16 cellular contexts compared by ENCODE assay signal in genomic region chr13:98014766-98015165, GRCh38.
DNase-seq lines count a peak whose midpoint lies in the region; ATAC-seq and TF ChIP-seq lines count a peak whose summit lies in the region.
"Had no signal": no experiment of that assay in that cellular context is flagged by ENCODE, and none has a peak within 500 bp of the region (broad histone marks: within the 10 kb centered on the region; RNA-seq: fewer than 3 reads in every experiment).

No MANE protein-coding gene starts in this region.

- no peaks in the 10 kb centered on the region for H3K4me1 Mint-ChIP-seq in activated T-cell treated with anti-CD3 and anti-CD28 coated beads, Interleukin-2, amount 50 U/mL, for 72 hours (ENCODE audit: low read depth)

- H3K36me3 Mint-ChIP-seq in activated T-cell treated with anti-CD3 and anti-CD28 coated beads, Interleukin-2, amount 50 U/mL, for 72 hours (ENCODE audit: insufficient read depth in 2 of 2), result peaks cover 6 to 34% of the 10 kb centered on the region in 2 donors

- H3K27me3 Mint-ChIP-seq in activated T-cell treated with anti-CD3 and anti-CD28 coated beads, Interleukin-2, amount 50 U/mL, for 72 hours (ENCODE audit: low read depth), result no peaks in the 10 kb centered on the region
- H3K27me3 Mint-ChIP-seq: CD4-positive, CD25-positive, alpha-beta regulatory T cell had no signal

- H3K9me3 ChIP-seq in adrenal gland (replicated peaks in 1 of 3), result no peaks in the 10 kb centered on the region
- H3K9me3 ChIP-seq: stomach had no signal

- no peak overlapping the region for H3K27ac Mint-ChIP-seq in activated T-cell treated with anti-CD3 and anti-CD28 coated beads, Interleukin-2, amount 50 U/mL, for 72 hours

- TF ChIP-seq POLR2A in adrenal gland (IDR thresholded peaks at IDR 0.05), result no peak

- peaks cover 0 to 72% of the 10 kb centered on the region in 2 donors for H3K36me3 ChIP-seq in adrenal gland (replicated peaks in 1 of 2)

- H3K4me1 ChIP-seq in adrenal gland (replicated peaks in 1 of 2), result no peaks in the 10 kb centered on the region
- H3K4me1 ChIP-seq: stomach had no signal

- TF ChIP-seq CTCF in AG09309 (IDR thresholded peaks at IDR 0.05; ENCODE audit: control insufficient read depth, insufficient read depth, low read depth, low read length, missing control alignments) (no peak), astrocyte of the spinal cord (IDR thresholded peaks at IDR 0.05; ENCODE audit: low read depth, low read length) (no peak), adrenal gland (IDR thresholded peaks at IDR 0.05) (no peak)

- H3K27ac ChIP-seq in adrenal gland, result no peak overlapping the region
- H3K27ac ChIP-seq: stomach had no signal

- H3K4me3 ChIP-seq in AG09309 (ENCODE audit: control insufficient read depth, low read depth, low read length) (no peak overlapping the region), astrocyte of the spinal cord (ENCODE audit: low read depth, low read length) (no peak overlapping the region), adrenal gland (no peak overlapping the region)
- H3K4me3 ChIP-seq: stomach had no signal

- intact Hi-C loops in adrenal gland (cut with DNase I), result no loop called here

- H3K9me3 Mint-ChIP-seq in activated T-cell treated with anti-CD3 and anti-CD28 coated beads, Interleukin-2, amount 50 U/mL, for 72 hours, result no peaks in the 10 kb centered on the region

- in situ Hi-C loops in astrocyte of the spinal cord (cut with HindIII; ENCODE audit: low sequenced_read_pairs), result no loop called here

- no peaks in the 10 kb centered on the region for H3K27me3 ChIP-seq in adrenal gland
- H3K27me3 ChIP-seq: stomach had no signal

- no peak overlapping the region for H3K4me3 Mint-ChIP-seq in activated T-cell treated with anti-CD3 and anti-CD28 coated beads, Interleukin-2, amount 50 U/mL, for 72 hours
- H3K4me3 Mint-ChIP-seq: CD4-positive, CD25-positive, alpha-beta regulatory T cell had no signal

- DNase-seq in AG09309 (ENCODE audit: low read depth) (peak; percentile 58), HT1080 (ENCODE audit: low read depth) (peak; percentile 84), astrocyte of the spinal cord (ENCODE audit: low read depth, low spot score) (peak; percentile 52), iris pigment epithelial cell (ENCODE audit: low read depth) (peak; percentile 91), foreskin melanocyte (no peak), adrenal gland (no peak), NCI-H748 (lab: John Stamatoyannopoulos, UW; ENCODE audit: unreplicated experiment) (no peak)
- no peak for DNase-seq in activated T-cell treated with anti-CD3 and anti-CD28 coated beads, Interleukin-2, amount 50 U/mL, for 72 hours
- DNase-seq: activated effector memory CD4-positive, alpha-beta T cell treated with Interleukin-2 at 50 U/mL for 16 hours; CD4-positive, CD25-positive, alpha-beta regulatory T cell; cerebellar nuclear complex; kidney; NCI-H1417; right cardiac atrium; stomach had no signal

- ATAC-seq in activated T-cell treated with anti-CD3 and anti-CD28 coated beads, Interleukin-2, amount 50 U/mL, for 72 hours (replicated peaks in 1 of 2), result no peak
- ATAC-seq: Panc1, right cardiac atrium had no signal

Comparison
In these comparisons a context has a peak if more than half of its experiments do, and no peak if none do; other contexts are left out.
1. DNase-seq: peak in AG09309 (single experiment), HT1080 (single experiment), astrocyte of the spinal cord (single experiment) and iris pigment epithelial cell (single experiment); none in foreskin melanocyte (single experiment), adrenal gland (0 of 7), NCI-H748 (single experiment) and activated T-cell treated with anti-CD3 and anti-CD28 coated beads, Interleukin-2, amount 50 U/mL, for 72 hours (0 of 2).